ENCODE assay signal across 8 cellular contexts in genomic region chr6:163062790-163063189, GRCh38.
"Had no signal": no experiment of that assay in that cellular context is flagged by ENCODE, and none has a peak within 500 bp of the region (broad histone marks: within the 10 kb centered on the region; RNA-seq: fewer than 3 reads in every experiment).

No MANE protein-coding gene starts in this region.

- H3K4me3 ChIP-seq: GM23248, GM23338, HAP-1 had no signal

- H3K36me3 ChIP-seq: HAP-1 had no signal

- H3K4me1 ChIP-seq: HAP-1 had no signal

- H3K9me3 ChIP-seq: HAP-1 had no signal

- H3K27ac ChIP-seq: GM23248 had no signal

- H2AFZ ChIP-seq: GM23248, GM23338 had no signal

- H3K9ac ChIP-seq: GM23248 had no signal

- DNase-seq: GM23248, GOT3, H7, H9, HCEC 1CT, HFFc6 had no signal

- H3K4me2 ChIP-seq: GM23338 had no signal
